ENCODE assay signal across 22 cellular contexts in genomic region chr11:78049348-78049747, GRCh38. TPM values are rescaled to one million over a fixed set of nuclear protein-coding genes. Genes with fewer than 3 reads are reported as not detected.
"Had no signal": no experiment of that assay in that cellular context is flagged by ENCODE, and none has a peak within 500 bp of the region (broad histone marks: within the 10 kb centered on the region; RNA-seq: fewer than 3 reads in every experiment).

No MANE protein-coding gene starts in this region.

- H3K4me3 ChIP-seq: SJSA1, SK-N-MC had no signal

- H3K9me3 ChIP-seq: SJSA1 had no signal

- H3K4me2 ChIP-seq: KMS-11 had no signal

- H3K9ac ChIP-seq: KMS-11 had no signal

- DNase-seq: Kasumi-1, MM.1S, NCI-H1092 treated with DMSO at 0.1 percent for 48 hours, NCI-H1436, NCI-H187, NCI-H2029, NCI-H2081 treated with DMSO at 0.1 percent for 48 hours, NCI-H2171, NCI-H226, NCI-H446, NCI-H510A, NCI-H524 treated with DMSO at 0.1 percent for 48 hours, NCI-H69, NCI-H774, Right ventricle myocardium superior, RPMI8226, SIG-M5 had no signal

- H3K27ac ChIP-seq: KMS-11, SJSA1, SK-N-MC had no signal

- H3K36me3 ChIP-seq: SJSA1 had no signal

- H3K27me3 ChIP-seq: SJSA1 had no signal

RNA-seq across cellular contexts. Expression of gene THRSP, which starts 14.3 kb away (rescaled TPM):
- total RNA-seq: HT-29, M059J, SJSA1 had no signal

RNA-seq across cellular contexts. Expression of gene KCTD14, which starts 26.3 kb away (rescaled TPM):
- total RNA-seq: Right ventricle myocardium superior had no signal
